ENCODE assay signal across 23 cellular contexts in genomic region chr1:177173976-177174375, GRCh38. TPM values are rescaled to one million over a fixed set of nuclear protein-coding genes. Genes with fewer than 3 reads are reported as not detected.
A peak's percentile ranks its signal among the peaks of the same experiment; 100 is the strongest.
DNase-seq lines count a peak whose midpoint lies in the region; ATAC-seq, FAIRE-seq and TF ChIP-seq lines count a peak whose summit lies in the region.
"Had no signal": no experiment of that assay in that cellular context is flagged by ENCODE, and none has a peak within 500 bp of the region (broad histone marks: within the 10 kb centered on the region; RNA-seq: fewer than 3 reads in every experiment).

No MANE protein-coding gene starts in this region.

- H3K9me3 Mint-ChIP-seq in activated T-helper 17 cell treated with anti-CD3 and anti-CD28 coated beads, Interleukin-2, amount 50 U/mL, for 72 hours: peaks cover 8% of the 10 kb centered on the region
- H3K9me3 Mint-ChIP-seq: CD4-positive, alpha-beta T cell had no signal

- H3K9ac ChIP-seq in KMS-11: peak overlapping the region; percentile 24; the same call in 1 of the 2 replicates
- H3K9ac ChIP-seq: BLaER1 treated with 17β-estradiol and CSF1 and Interleukin-3, amounts not matched to agents 10 nM and 100 nM; GM23248 had no signal

- no peaks in the 10 kb centered on the region for H3K36me3 Mint-ChIP-seq in activated T-helper 17 cell treated with anti-CD3 and anti-CD28 coated beads, Interleukin-2, amount 50 U/mL, for 72 hours (ENCODE audit: low read depth)
- H3K36me3 Mint-ChIP-seq: CD14-positive monocyte had no signal

- DNase-seq in D721Med (ENCODE audit: insufficient read length, low spot score) (no peak), NAMALWA (ENCODE audit: low spot score) (no peak), NCI-H524 (lab: John Stamatoyannopoulos, UW) (no peak)
- DNase-seq: 8988T; ACHN; AML-193; BE2C; CD4-positive, alpha-beta T cell; CD8-positive, alpha-beta memory T cell; DND-41; GM23248; H7; HCEC 1CT had no signal

- no peaks in the 10 kb centered on the region for H3K4me1 Mint-ChIP-seq in activated T-helper 17 cell treated with anti-CD3 and anti-CD28 coated beads, Interleukin-2, amount 50 U/mL, for 72 hours
- H3K4me1 Mint-ChIP-seq: CD14-positive monocyte; CD8-positive, alpha-beta memory T cell had no signal

- no peak for ATAC-seq in activated T-helper 17 cell treated with anti-CD3 and anti-CD28 coated beads, Interleukin-2, amount 50 U/mL, for 72 hours (replicated peaks)
- ATAC-seq: A549 had no signal

- no peak for TF ChIP-seq CTCF in D721Med (IDR thresholded peaks at IDR 0.05; ENCODE audit: insufficient read depth, missing control alignments)
- no peak for TF ChIP-seq CTCF in KMS-11 (conservative IDR thresholded peaks at IDR 0.05; ENCODE audit: low read depth, low read length)

- peaks cover 57% of the 10 kb centered on the region for H3K4me1 ChIP-seq in KMS-11 (ENCODE audit: low read depth, poor library complexity, severe bottlenecking)
- H3K4me1 ChIP-seq: BE2C had no signal

- H3K4me2 ChIP-seq in KMS-11: peak overlapping the region; percentile 95
- H3K4me2 ChIP-seq: A549 had no signal

- no peaks in the 10 kb centered on the region for H3K27me3 ChIP-seq in KMS-11 (ENCODE audit: insufficient read depth, low read depth)

- peaks cover 7% of the 10 kb centered on the region; the same call in 1 of the 2 replicates for H3K79me2 ChIP-seq in KMS-11 (ENCODE audit: insufficient read depth, low read depth)

- no peak overlapping the region for H3K27ac Mint-ChIP-seq in activated T-helper 17 cell treated with anti-CD3 and anti-CD28 coated beads, Interleukin-2, amount 50 U/mL, for 72 hours
- H3K27ac Mint-ChIP-seq: CD14-positive monocyte; CD4-positive, alpha-beta T cell; CD8-positive, alpha-beta memory T cell had no signal

- H3K4me3 ChIP-seq in KMS-11 (IDR thresholded peaks at IDR 0.05; ENCODE audit: insufficient read depth, low read depth, low read length): peak overlapping the region; percentile 75
- H3K4me3 ChIP-seq: A549; BLaER1 treated with 17β-estradiol and CSF1 and Interleukin-3, amounts not matched to agents 10 nM and 100 nM; GM23248 had no signal

- peaks cover 11% of the 10 kb centered on the region for H3K27me3 Mint-ChIP-seq in activated T-helper 17 cell treated with anti-CD3 and anti-CD28 coated beads, Interleukin-2, amount 50 U/mL, for 72 hours

- no peaks in the 10 kb centered on the region for H3K36me3 ChIP-seq in KMS-11 (ENCODE audit: insufficient read depth)
- H3K36me3 ChIP-seq: BE2C; BLaER1 treated with 17β-estradiol and CSF1 and Interleukin-3, amounts not matched to agents 10 nM and 100 nM had no signal

- H3K4me3 Mint-ChIP-seq in activated T-helper 17 cell treated with anti-CD3 and anti-CD28 coated beads, Interleukin-2, amount 50 U/mL, for 72 hours: no peak overlapping the region
- H3K4me3 Mint-ChIP-seq: CD14-positive monocyte; CD4-positive, alpha-beta T cell; CD8-positive, alpha-beta memory T cell had no signal

- peak; percentile 91 for FAIRE-seq in D721Med (lab: Jason Lieb, UNC)
- FAIRE-seq: A549, G401.6, GM19239, H1 had no signal

- H3K27ac ChIP-seq in KMS-11 (peak overlapping the region; percentile 80), cingulate gyrus (ENCODE audit: low read depth, low read length) (peak overlapping the region; percentile 57), temporal lobe (ENCODE audit: low read depth, low read length) (peak overlapping the region; percentile 36)
- H3K27ac ChIP-seq: A549; BLaER1 treated with 17β-estradiol and CSF1 and Interleukin-3, amounts not matched to agents 10 nM and 100 nM; GM23248 had no signal

- peak overlapping the region; percentile 67 for H2AFZ ChIP-seq in KMS-11 (ENCODE audit: low read depth)
- H2AFZ ChIP-seq: GM23248 had no signal

- H4K20me1 ChIP-seq in KMS-11 (ENCODE audit: insufficient read depth): no peaks in the 10 kb centered on the region

RNA-seq across cellular contexts. Expression of gene BRINP2, which starts 3.2 kb away (rescaled TPM):
- total RNA-seq in temporal lobe: 17.0 TPM
- total RNA-seq in activated T-helper 17 cell treated with anti-CD3 and anti-CD28 coated beads, Interleukin-2, amount 50 U/mL, for 72 hours: not detected
- total RNA-seq: CD4-positive, alpha-beta T cell; CD8-positive, alpha-beta memory T cell; GM23248; H7 had no signal

RNA-seq across cellular contexts. Expression of gene ASTN1, which starts 9.5 kb away (rescaled TPM):
- 72.5 TPM for total RNA-seq in temporal lobe
- total RNA-seq in activated T-helper 17 cell treated with anti-CD3 and anti-CD28 coated beads, Interleukin-2, amount 50 U/mL, for 72 hours: not detected
- total RNA-seq: CD4-positive, alpha-beta T cell; CD8-positive, alpha-beta memory T cell; GM23248 had no signal

Comparison
In these comparisons a context has a peak if more than half of its experiments do, and no peak if none do; other contexts are left out.
1. RNA of gene BRINP2, which starts 3.2 kb away (total RNA-seq): 17.0 TPM in temporal lobe (single experiment); not detected in activated T-helper 17 cell treated with anti-CD3 and anti-CD28 coated beads, Interleukin-2, amount 50 U/mL, for 72 hours; every median in the first group is over 10 times any median in the second.
2. RNA of gene ASTN1, which starts 9.5 kb away (total RNA-seq): 72.5 TPM in temporal lobe (single experiment); not detected in activated T-helper 17 cell treated with anti-CD3 and anti-CD28 coated beads, Interleukin-2, amount 50 U/mL, for 72 hours; every median in the first group is over 10 times any median in the second.
3. Peak in every context shown above with its lines, with median percentiles within 50 percentile points of each other: H3K27ac ChIP-seq.